ENCODE assay signal across 8 cellular contexts in the genomic region with DNA sequence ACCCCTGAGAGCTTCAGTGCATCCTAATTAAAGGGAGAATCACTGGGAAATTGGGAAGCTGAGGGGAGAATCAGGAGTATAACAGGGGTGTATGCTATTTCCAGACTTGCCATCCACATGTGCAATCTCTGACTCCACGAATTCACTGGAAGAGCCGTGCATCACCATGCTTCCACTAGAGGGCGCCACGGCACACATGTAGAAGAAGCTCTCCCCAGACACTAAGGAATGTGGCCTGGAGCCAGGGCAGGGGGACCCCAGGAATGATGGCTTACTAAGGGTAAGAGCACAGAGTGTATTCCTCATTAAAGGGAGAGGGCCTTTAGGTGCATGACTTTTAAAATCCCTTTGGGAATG.
DNase-seq lines count a peak whose midpoint lies in the region; ATAC-seq and TF ChIP-seq lines count a peak whose summit lies in the region.

No MANE protein-coding gene starts in this region.

- peak; percentile 89 for TF ChIP-seq CTCF in GM12875 (IDR thresholded peaks at IDR 0.05; ENCODE audit: borderline replicate concordance, insufficient read depth, low read depth, low read length)

- in situ Hi-C loops in ACHN (cut with HindIII; ENCODE audit: low pct_ligation_motif_present, low pct_unique_long_range_greater_than_20kb, low sequenced_read_pairs): loop anchor here (25.0 kb wide), 1 partner anchor 323 kb away; no protein-coding TSS in a partner anchor

- no peak overlapping the region for H3K4me3 Mint-ChIP-seq in effector memory CD8-positive, alpha-beta T cell

- ATAC-seq in effector memory CD8-positive, alpha-beta T cell (replicated peaks): peak; percentile 35
- ATAC-seq in GM18517 (IDR thresholded peaks at IDR 0.05; ENCODE audit: unreplicated experiment): no peak

- no peak overlapping the region for H3K4ac ChIP-seq in mesendoderm (ENCODE audit: low read depth, low read length)

- no peak overlapping the region for H3K4me3 ChIP-seq in GM12875 (ENCODE audit: low read depth, low read length)
- no peak overlapping the region for H3K4me3 ChIP-seq in mesendoderm (ENCODE audit: low read length)

- H3K18ac ChIP-seq in mesendoderm (ENCODE audit: low read length): no peak overlapping the region

- H2BK15ac ChIP-seq in mesendoderm (replicated peaks; ENCODE audit: low read depth): no peak overlapping the region

- DNase-seq in ACHN (peak; percentile 65), NCI-H2196 treated with DMSO at 0.1 percent for 48 hours (lab: John Stamatoyannopoulos, UW; ENCODE audit: unreplicated experiment) (peak; percentile 14), mesendoderm (peak; percentile 86)
- DNase-seq in activated CD4-positive, alpha-beta T cell treated with anti-CD3 and anti-CD28 coated beads, Interleukin-2, amount 50 U/mL, for 24 hours (ENCODE audit: low read depth in 1 of 2, low spot score in 1 of 2): peak; percentile 32 to 43
- peak; percentile 39 to 49 (median 41) for DNase-seq in effector memory CD8-positive, alpha-beta T cell
- DNase-seq in stimulated activated naive CD4-positive, alpha-beta T cell (lab: John Stamatoyannopoulos, UW): peak in 5 of 6 experiments; percentile 7 to 24 (median 11)

- no peak overlapping the region for H4K5ac ChIP-seq in mesendoderm (ENCODE audit: low read length)

- no peak overlapping the region for H3K9ac ChIP-seq in mesendoderm (ENCODE audit: low read length)

- H3K27ac ChIP-seq in mesendoderm (ENCODE audit: low read depth, low read length): no peak overlapping the region

- no peak overlapping the region for H3K4me2 ChIP-seq in mesendoderm (ENCODE audit: low read length)

- no peak overlapping the region for H3K56ac ChIP-seq in mesendoderm (ENCODE audit: low read length)

- H3K4me1 Mint-ChIP-seq in effector memory CD8-positive, alpha-beta T cell (ENCODE audit: low read depth in 2 of 2): peaks cover 10 to 16% of the 10 kb centered on the region in 2 donors

- no peaks in the 10 kb centered on the region for H3K79me2 ChIP-seq in mesendoderm (ENCODE audit: control insufficient read depth, insufficient read depth, low read length)

- peaks cover 54 to 86% of the 10 kb centered on the region in 2 donors for H3K27me3 Mint-ChIP-seq in effector memory CD8-positive, alpha-beta T cell

- H3K36me3 ChIP-seq in mesendoderm (ENCODE audit: control insufficient read depth, insufficient read depth, low read length): no peaks in the 10 kb centered on the region

- H3K36me3 Mint-ChIP-seq in effector memory CD8-positive, alpha-beta T cell (ENCODE audit: insufficient read depth): no peaks in the 10 kb centered on the region

- no peaks in the 10 kb centered on the region for H3K9me3 Mint-ChIP-seq in effector memory CD8-positive, alpha-beta T cell

- no peaks in the 10 kb centered on the region for H3K27me3 ChIP-seq in mesendoderm (ENCODE audit: insufficient read depth, low read length, poor library complexity)

- no peak overlapping the region for H2AK5ac ChIP-seq in mesendoderm (ENCODE audit: low read length)

- peaks cover 3% of the 10 kb centered on the region for H3K4me1 ChIP-seq in mesendoderm (ENCODE audit: control insufficient read depth, low read depth, low read length)

- no peak overlapping the region for H3K27ac Mint-ChIP-seq in effector memory CD8-positive, alpha-beta T cell

- WGBS in mesendoderm (ENCODE audit: extremely low coverage, insufficient coverage, low lambda C conversion rate): no CpG with 5 or more reads among the region's 4 CpGs

- H4K8ac ChIP-seq in mesendoderm (ENCODE audit: low read depth, low read length): no peak overlapping the region

- no peak overlapping the region for H3K23ac ChIP-seq in mesendoderm (ENCODE audit: low read length)

- no peaks in the 10 kb centered on the region for H3K79me1 ChIP-seq in mesendoderm (ENCODE audit: low read length)

- no peak overlapping the region for H2BK5ac ChIP-seq in mesendoderm (ENCODE audit: low read length)

- H2BK120ac ChIP-seq in mesendoderm (ENCODE audit: low read depth, low read length): no peak overlapping the region

Comparison
In these comparisons a context has a peak if more than half of its experiments do, and no peak if none do; other contexts are left out.
1. DNase-seq: peak in every context shown above with its lines; median percentile 86 in mesendoderm; 65 in ACHN; 41 in effector memory CD8-positive, alpha-beta T cell; 38 in activated CD4-positive, alpha-beta T cell treated with anti-CD3 and anti-CD28 coated beads, Interleukin-2, amount 50 U/mL, for 24 hours; 14 in NCI-H2196 treated with DMSO at 0.1 percent for 48 hours; 11 in stimulated activated naive CD4-positive, alpha-beta T cell.